Comparison of ENCODE assay signal across 2 cellular contexts in the genomic region with DNA sequence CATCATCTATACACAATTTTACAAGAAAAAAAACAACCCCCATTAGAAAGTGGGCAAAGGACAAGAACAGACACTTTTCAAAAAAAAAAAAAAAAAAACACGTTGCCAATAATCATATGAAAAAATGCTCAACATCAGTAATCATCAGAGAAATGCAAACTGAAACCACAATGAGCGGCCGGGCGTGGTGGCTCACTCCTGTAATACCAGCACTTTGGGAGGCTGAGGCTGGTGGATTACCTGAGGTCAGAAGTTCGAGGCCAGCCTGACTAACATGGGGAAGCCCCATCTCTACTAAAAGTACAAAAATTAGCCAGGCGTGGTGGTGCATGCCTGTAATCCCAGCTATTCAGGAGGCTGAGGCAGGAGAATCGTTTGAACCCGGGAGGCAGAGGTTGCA. TPM values are rescaled to one million over a fixed set of nuclear protein-coding genes. Genes with fewer than 3 reads are reported as not detected.
"Had no signal": no experiment of that assay in that cellular context is flagged by ENCODE, and none has a peak within 500 bp of the region (broad histone marks: within the 10 kb centered on the region; RNA-seq: fewer than 3 reads in every experiment).

No MANE protein-coding gene starts in this region.

RNA-seq across cellular contexts. Expression of a gene that starts 39.5 kb away (rescaled TPM):
- total RNA-seq: naive thymus-derived CD4-positive, alpha-beta T cell; natural killer cell had no signal
- polyA plus RNA-seq: naive thymus-derived CD4-positive, alpha-beta T cell had no signal
